19 cellular contexts compared by ENCODE assay signal in genomic region chr6:5674723-5675122, GRCh38.
DNase-seq lines count a peak whose midpoint lies in the region; ATAC-seq lines count a peak whose summit lies in the region.
"Had no signal": no experiment of that assay in that cellular context is flagged by ENCODE, and none has a peak within 500 bp of the region (broad histone marks: within the 10 kb centered on the region; RNA-seq: fewer than 3 reads in every experiment).

No MANE protein-coding gene starts in this region.

- DNase-seq in NOMO-1 treated with DMSO at 0.1 percent for 48 hours (lab: John Stamatoyannopoulos, UW; ENCODE audit: unreplicated experiment) (peak; percentile 44), NOMO-1 treated with dmso at 0.1 percent for 144 hours (lab: John Stamatoyannopoulos, UW; ENCODE audit: unreplicated experiment) (no peak), MV-4-11 (lab: John Stamatoyannopoulos, UW) (peak; percentile 78), medulla oblongata (ENCODE audit: extremely low spot score) (peak; percentile 71), sciatic nerve (ENCODE audit: low spot score) (no peak), SW480 (ENCODE audit: low spot score) (no peak), activated gamma-delta T cell treated with Interleukin-2 at 50 U/mL for 16 hours (no peak)
- DNase-seq in effector CD8-positive, alpha-beta T cell (lab: John Stamatoyannopoulos, UW), result no peak
- DNase-seq: 8988T; CD8-positive, alpha-beta T cell; DMS53; EL; GM23248; KBM-7; NCI-H1436 treated with DMSO at 0.1 percent for 48 hours; NCI-H2029; NCI-H345; NCI-H524 treated with DMSO at 0.1 percent for 48 hours had no signal

- peak; percentile 73 for ATAC-seq in sciatic nerve
- ATAC-seq: CD8-positive, alpha-beta T cell; Panc1 had no signal

- intact Hi-C loops in sciatic nerve (cut with DNase I), result no loop called here

Comparison
In these comparisons a context has a peak if more than half of its experiments do, and no peak if none do; other contexts are left out.
1. DNase-seq: peak in NOMO-1 treated with DMSO at 0.1 percent for 48 hours (single experiment), MV-4-11 (single experiment) and medulla oblongata (single experiment); none in NOMO-1 treated with dmso at 0.1 percent for 144 hours (single experiment), sciatic nerve (single experiment), SW480 (single experiment), effector CD8-positive, alpha-beta T cell (single experiment) and activated gamma-delta T cell treated with Interleukin-2 at 50 U/mL for 16 hours (single experiment).